ENCODE assay signal across 8 cellular contexts in the genomic region with DNA sequence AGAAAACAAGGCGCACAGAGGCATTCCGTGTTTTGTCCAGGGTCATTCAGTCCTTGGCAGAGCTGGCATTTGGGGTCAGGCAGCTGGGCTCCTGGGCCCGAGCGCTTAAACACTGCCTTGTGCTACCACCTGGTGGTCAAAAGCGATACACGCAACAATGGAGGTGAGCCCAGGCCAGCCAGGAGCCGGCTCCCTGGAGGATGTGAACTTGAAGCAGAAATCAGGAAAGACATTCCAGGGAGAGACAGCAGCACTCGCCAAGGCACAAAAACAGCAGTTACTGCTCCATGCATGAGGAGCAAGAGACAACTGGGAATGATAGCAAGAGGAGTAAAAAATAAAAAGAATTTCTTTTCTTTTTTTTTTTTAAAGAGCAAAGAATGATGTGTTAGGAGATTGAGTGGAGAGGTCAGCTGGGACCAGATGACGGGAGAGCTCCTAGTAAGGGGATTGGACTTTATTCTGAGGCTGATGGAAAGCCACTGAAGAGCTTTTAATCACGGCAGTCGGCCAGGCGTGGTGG. TPM values are rescaled to one million over a fixed set of nuclear protein-coding genes. Genes with fewer than 3 reads are reported as not detected.
DNase-seq lines count a peak whose midpoint lies in the region; ATAC-seq and TF ChIP-seq lines count a peak whose summit lies in the region.

No MANE protein-coding gene starts in this region.

- H3K4me3 Mint-ChIP-seq in glutamatergic neuron (ENCODE audit: unreplicated experiment) (no peak overlapping the region), progenitor cell of endocrine pancreas (ENCODE audit: low read depth) (no peak overlapping the region)

- H3K4me1 ChIP-seq in SJCRH30, result no peaks in the 10 kb centered on the region
- H3K4me1 ChIP-seq in uterus, result no peaks in the 10 kb centered on the region

- peak; percentile 99 for ATAC-seq in GM21619 (IDR thresholded peaks at IDR 0.05; ENCODE audit: unreplicated experiment)

- DNase-seq in ELR (ENCODE audit: low read depth), result peak; percentile 80
- DNase-seq in HuH-7.5 (ENCODE audit: low spot score), result peak; percentile 88
- DNase-seq in SJCRH30, result peak; percentile 73 to 90
- peak; percentile 65 for DNase-seq in activated naive CD4-positive, alpha-beta T cell treated with Interleukin-2 at 50 U/mL for 16 hours
- DNase-seq in glutamatergic neuron, result peak; percentile 89
- DNase-seq in progenitor cell of endocrine pancreas (ENCODE audit: low spot score, unreplicated experiment), result peak; percentile 73
- DNase-seq in uterus, result peak; percentile 34 to 66

- H3K4me1 Mint-ChIP-seq in glutamatergic neuron (ENCODE audit: low read depth, unreplicated experiment) (no peaks in the 10 kb centered on the region), progenitor cell of endocrine pancreas (ENCODE audit: low read depth) (peaks cover 25% of the 10 kb centered on the region)

- H3K27me3 ChIP-seq in SJCRH30 (no peaks in the 10 kb centered on the region), uterus (no peaks in the 10 kb centered on the region)

- no peak overlapping the region for H3K27ac Mint-ChIP-seq in glutamatergic neuron (ENCODE audit: unreplicated experiment)
- peak overlapping the region; percentile 38 for H3K27ac Mint-ChIP-seq in progenitor cell of endocrine pancreas

- H3K27ac ChIP-seq in SJCRH30 (no peak overlapping the region), uterus (no peak overlapping the region)

- H3K36me3 Mint-ChIP-seq in glutamatergic neuron (ENCODE audit: unreplicated experiment) (no peaks in the 10 kb centered on the region), progenitor cell of endocrine pancreas (ENCODE audit: insufficient read depth) (no peaks in the 10 kb centered on the region)

- H3K9me3 ChIP-seq in SJCRH30 (replicated peaks) (no peaks in the 10 kb centered on the region), uterus (no peaks in the 10 kb centered on the region)

- intact Hi-C loops in uterus (cut with DNase I; ENCODE audit: low total_unique reads), result no loop called here

- TF ChIP-seq CTCF in glutamatergic neuron (IDR thresholded peaks at IDR 0.05; ENCODE audit: partially characterized antibody, unreplicated experiment) (peak; percentile 92), progenitor cell of endocrine pancreas (IDR thresholded peaks at IDR 0.05; ENCODE audit: unreplicated experiment) (peak; percentile 93), uterus (IDR thresholded peaks at IDR 0.05) (peak; percentile 59 to 75 (median 72))

- H3K9me3 Mint-ChIP-seq in glutamatergic neuron (ENCODE audit: unreplicated experiment) (no peaks in the 10 kb centered on the region), progenitor cell of endocrine pancreas (ENCODE audit: low read depth) (no peaks in the 10 kb centered on the region)

- H3K4me3 ChIP-seq in SJCRH30, result no peak overlapping the region
- H3K4me3 ChIP-seq in uterus, result no peak overlapping the region

- H3K36me3 ChIP-seq in SJCRH30 (no peaks in the 10 kb centered on the region), uterus (no peaks in the 10 kb centered on the region)

- H3K27me3 Mint-ChIP-seq in glutamatergic neuron (ENCODE audit: unreplicated experiment) (no peaks in the 10 kb centered on the region), progenitor cell of endocrine pancreas (no peaks in the 10 kb centered on the region)

- no peak for TF ChIP-seq POLR2A in uterus (IDR thresholded peaks at IDR 0.05)

RNA-seq across cellular contexts. Expression of gene SCYGR8, which starts 20.7 kb away (rescaled TPM):
- not detected in 2 replicates for total RNA-seq in SJCRH30 (2014; rRNA removed; shearing (Covaris generic))
- total RNA-seq in glutamatergic neuron (ENCODE audit: unreplicated experiment) (not detected), progenitor cell of endocrine pancreas (not detected in 2 replicates), uterus (not detected)

RNA-seq across cellular contexts. Expression of gene SCYGR7, which starts 38.3 kb away (rescaled TPM):
- not detected in 2 replicates for total RNA-seq in SJCRH30 (2014; rRNA removed; shearing (Covaris generic))
- total RNA-seq in glutamatergic neuron (ENCODE audit: unreplicated experiment) (not detected), progenitor cell of endocrine pancreas (not detected in 2 replicates), uterus (not detected)

RNA-seq across cellular contexts. Expression of gene SCYGR6, which starts 41.9 kb away (rescaled TPM):
- not detected in 2 replicates for total RNA-seq in SJCRH30 (2014; rRNA removed; shearing (Covaris generic))
- total RNA-seq in glutamatergic neuron (ENCODE audit: unreplicated experiment) (not detected), progenitor cell of endocrine pancreas (not detected in 2 replicates), uterus (not detected)

RNA-seq across cellular contexts. Expression of gene CCL20, which starts 47.2 kb away (rescaled TPM):
- 4.2 and 4.3 TPM in 2 replicates for total RNA-seq in SJCRH30 (2014; rRNA removed; shearing (Covaris generic))
- not detected for total RNA-seq in glutamatergic neuron (ENCODE audit: unreplicated experiment)
- not detected in 2 replicates for total RNA-seq in progenitor cell of endocrine pancreas
- not detected for total RNA-seq in uterus

RNA-seq across cellular contexts. Expression of gene SLC19A3, which starts 48.6 kb away (rescaled TPM):
- not detected in 2 replicates for total RNA-seq in SJCRH30 (2014; rRNA removed; shearing (Covaris generic))
- total RNA-seq in glutamatergic neuron (ENCODE audit: unreplicated experiment) (1.7 TPM), progenitor cell of endocrine pancreas (34.3 and 36.4 TPM in 2 replicates), uterus (1 to 10 TPM in 2 of 4 donors, under 1 TPM in 2; 0.51 to 4.8 (median 1.5) TPM)
